Comparison of ENCODE assay signal across 23 cellular contexts in the genomic region with DNA sequence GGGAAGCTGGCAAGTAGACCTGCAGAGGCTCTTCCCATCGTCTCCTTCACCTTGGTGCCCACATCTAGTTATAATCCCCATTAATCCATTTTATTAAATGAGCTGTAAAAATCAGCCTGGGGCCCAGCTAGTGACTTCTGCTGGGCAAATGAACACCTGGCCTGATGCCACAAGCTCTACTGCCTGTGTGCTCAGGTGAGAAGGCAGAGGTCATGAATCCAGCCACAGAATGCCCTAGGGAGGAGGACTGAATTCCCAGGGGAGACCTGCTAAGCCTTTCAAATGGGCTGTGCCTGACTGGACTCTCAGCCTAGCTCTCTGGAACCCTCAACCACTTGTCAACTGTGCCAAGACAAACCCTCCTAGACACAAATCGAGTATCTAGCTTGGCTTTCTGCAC.
DNase-seq lines count a peak whose midpoint lies in the region; ATAC-seq, FAIRE-seq and TF ChIP-seq lines count a peak whose summit lies in the region.
"Had no signal": no experiment of that assay in that cellular context is flagged by ENCODE, and none has a peak within 500 bp of the region (broad histone marks: within the 10 kb centered on the region; RNA-seq: fewer than 3 reads in every experiment).

No MANE protein-coding gene starts in this region.

- H3K4ac ChIP-seq in H1 (replicated peaks; ENCODE audit: insufficient read length, low read depth, low read length): no peak overlapping the region

- H3K79me1 ChIP-seq in H1 (ENCODE audit: low read depth, low read length): no peaks in the 10 kb centered on the region

- H3K14ac ChIP-seq in H1 (ENCODE audit: insufficient read length): no peak overlapping the region

- TF ChIP-seq EP300 in SK-N-SH (IDR thresholded peaks at IDR 0.05; ENCODE audit: borderline replicate concordance in 1 of 2, low read depth in 1 of 2, low read length in 1 of 2): no peak
- no peak for TF ChIP-seq EP300 in H1 (IDR thresholded peaks at IDR 0.05; ENCODE audit: borderline replicate concordance in 1 of 2, low read depth in 2 of 2, low read length in 2 of 2)
- no peak for TF ChIP-seq EP300 in tibial nerve (IDR thresholded peaks at IDR 0.05)

- 0 out of 2 replicates have a peak overlapping the region, but pooled peaks have one; percentile 28 for H4K8ac ChIP-seq in H1 (ENCODE audit: extremely low read depth, insufficient read depth, low read length)

- FAIRE-seq in H1 (lab: Jason Lieb, UNC): no peak

- H3K23ac ChIP-seq in H1 (ENCODE audit: insufficient read length): no peak overlapping the region

- no peak overlapping the region for H4K5ac ChIP-seq in H1 (ENCODE audit: insufficient read length, low read depth, low read length)

- no peak overlapping the region for H3K9ac ChIP-seq in SK-N-SH
- H3K9ac ChIP-seq in H1 (replicated peaks in 1 of 4; ENCODE audit: extremely low read depth in 1 of 4, low read depth in 3 of 4, low read length in 3 of 4): no peak overlapping the region

- H3K56ac ChIP-seq in H1 (replicated peaks; ENCODE audit: insufficient read length, low read depth, low read length): no peak overlapping the region

- H2AFZ ChIP-seq in SK-N-SH (ENCODE audit: low read depth) (no peak overlapping the region), H1 (ENCODE audit: low read length) (no peak overlapping the region)

- no peak overlapping the region for H3K18ac ChIP-seq in H1 (ENCODE audit: extremely low read depth, low read length)

- H4K91ac ChIP-seq in H1 (replicated peaks; ENCODE audit: insufficient read length, low read length): no peak overlapping the region

- TF ChIP-seq CTCF in SK-N-SH (IDR thresholded peaks at IDR 0.05) (no peak), H1 (IDR thresholded peaks at IDR 0.05; ENCODE audit: control extremely low read depth in 1 of 3, insufficient read depth in 1 of 3, low read depth in 1 of 3, low read length in 3 of 3) (no peak), tibial nerve (IDR thresholded peaks at IDR 0.05) (no peak)

- H4K20me1 ChIP-seq in SK-N-SH (ENCODE audit: insufficient read depth): no peaks in the 10 kb centered on the region
- no peaks in the 10 kb centered on the region for H4K20me1 ChIP-seq in H1 (replicated peaks in 1 of 2; ENCODE audit: control insufficient read depth in 1 of 2, insufficient read depth in 2 of 2, low read length in 2 of 2)

- peaks cover 3 to 11% of the 10 kb centered on the region in 2 donors for H3K4me1 Mint-ChIP-seq in stimulated activated naive B cell treated with anti-CD40 and anti-IgM and Interleukin-4, amounts not matched to agents 10 μg/mL and 1 μg/mL and 100 μg/mL, for 72 hours

- POLR2A ChIA-PET in SK-N-SH (lab: Yijun Ruan, JAX) (no interaction called here), H1 (lab: Charles Lee; ENCODE audit: partially characterized antibody) (no interaction called here)

- no peaks in the 10 kb centered on the region for H3K27me3 ChIP-seq in SK-N-SH (ENCODE audit: insufficient read depth)
- H3K27me3 ChIP-seq in H1 (replicated peaks in 1 of 4; ENCODE audit: control insufficient read depth in 3 of 4, extremely low read depth in 1 of 4, insufficient read depth in 3 of 4, low read length in 3 of 4): no peaks in the 10 kb centered on the region
- no peaks in the 10 kb centered on the region for H3K27me3 ChIP-seq in tibial nerve
- H3K27me3 ChIP-seq: foreskin keratinocyte, neutrophil, upper lobe of right lung had no signal

- H3K36me3 ChIP-seq in SK-N-SH (replicated peaks in 1 of 2; ENCODE audit: control insufficient read depth in 1 of 2, insufficient read depth in 2 of 2, low read length in 1 of 2) (peaks cover 2 to 38% of the 10 kb centered on the region in 2 experiments), H1 (ENCODE audit: control insufficient read depth in 2 of 4, insufficient read depth in 4 of 4, low read length in 3 of 4) (peaks cover 0 to 8% (median 0%) of the 10 kb centered on the region in 4 experiments; a peak in 2 of 8 replicates), tibial nerve (peaks cover 0 to 12% (median 0%) of the 10 kb centered on the region in 3 donors)
- H3K36me3 ChIP-seq: upper lobe of right lung had no signal

- H3K36me3 Mint-ChIP-seq in stimulated activated naive B cell treated with anti-CD40 and anti-IgM and Interleukin-4, amounts not matched to agents 10 μg/mL and 1 μg/mL and 100 μg/mL, for 72 hours: peaks cover 29 to 36% of the 10 kb centered on the region in 2 donors

- peak overlapping the region; percentile 56 for H3K27ac Mint-ChIP-seq in stimulated activated naive B cell treated with anti-CD40 and anti-IgM and Interleukin-4, amounts not matched to agents 10 μg/mL and 1 μg/mL and 100 μg/mL, for 72 hours
- H3K27ac Mint-ChIP-seq: activated CD4-positive, alpha-beta memory T cell treated with anti-CD3 and anti-CD28 coated beads, Interleukin-2, amount 10 ng/mL, durations not matched to agents 7 days and 5 days; activated naive CD4-positive, alpha-beta T cell treated with anti-CD3 and anti-CD28 coated beads, Interleukin-2, amount 50 U/mL, for 72 hours; dendritic cell treated with granulocyte-macrophage colony-stimulating factor and Interleukin-4, amounts not matched to agents 40 ng/mL and 50 ng/mL, for 4 days had no signal

- H2BK15ac ChIP-seq in H1 (ENCODE audit: low read length): no peak overlapping the region

- H3K27ac ChIP-seq in SK-N-SH (ENCODE audit: low read depth in 2 of 2, low read length in 1 of 2): peak overlapping the region; percentile 23 to 34; a peak in 3 of 4 replicates
- H3K27ac ChIP-seq in H1 (ENCODE audit: low read depth, low read length): no peak overlapping the region
- no peak overlapping the region for H3K27ac ChIP-seq in tibial nerve
- H3K27ac ChIP-seq: foreskin keratinocyte, neutrophil, upper lobe of right lung, WERI-Rb-1 had no signal

- no peak overlapping the region for H3K4me2 ChIP-seq in SK-N-SH
- H3K4me2 ChIP-seq in H1 (ENCODE audit: insufficient read depth in 1 of 2, low read depth in 2 of 2, low read length in 2 of 2): no peak overlapping the region

- H3K9me3 Mint-ChIP-seq in stimulated activated naive B cell treated with anti-CD40 and anti-IgM and Interleukin-4, amounts not matched to agents 10 μg/mL and 1 μg/mL and 100 μg/mL, for 72 hours: peaks cover 4 to 14% of the 10 kb centered on the region in 2 donors

- H3F3A ChIP-seq in SK-N-SH (replicated peaks; ENCODE audit: insufficient read depth): peaks cover 18% of the 10 kb centered on the region

- no peak overlapping the region for H2BK20ac ChIP-seq in H1 (ENCODE audit: low read length)

- CTCF ChIA-PET in SK-N-SH (lab: Yijun Ruan, JAX): interaction anchor here (0.8 to 4.4 kb wide), 6 partner anchors 9 to 1064 kb away, joined by 3 to 36 read pairs (median 6); no protein-coding TSS in a partner anchor
- CTCF ChIA-PET in H1 (lab: Charles Lee; ENCODE audit: partially characterized antibody): interaction anchor here (0.6 to 2.5 kb wide), 6 partner anchors 9 to 97 kb away, joined by 3 to 16 read pairs (median 4); no protein-coding TSS in a partner anchor

- H3K79me2 ChIP-seq in SK-N-SH (ENCODE audit: insufficient read depth): peaks cover 45% of the 10 kb centered on the region
- H3K79me2 ChIP-seq in H1 (ENCODE audit: control insufficient read depth in 1 of 2, insufficient read depth in 2 of 2, low read length in 2 of 2): peaks cover 0 to 26% of the 10 kb centered on the region in 2 experiments; a peak in 2 of 4 replicates

- H2BK12ac ChIP-seq in H1 (ENCODE audit: low read depth, low read length): no peak overlapping the region

- H3K23me2 ChIP-seq in H1 (ENCODE audit: low read depth, low read length): no peaks in the 10 kb centered on the region

- no peaks in the 10 kb centered on the region; the same call in 1 of the 2 replicates for H3K9me2 ChIP-seq in SK-N-SH

- no peak overlapping the region for H2BK5ac ChIP-seq in H1 (ENCODE audit: low read depth, low read length)

- DNase-seq in SK-N-SH (no peak), NCI-H1092 treated with DMSO at 0.1 percent for 48 hours (lab: John Stamatoyannopoulos, UW) (peak; percentile 64), H1 (ENCODE audit: low read depth in 1 of 2, low spot score in 2 of 2) (no peak), tibial nerve (ENCODE audit: low spot score in 2 of 2) (no peak), GM03348 (ENCODE audit: low spot score) (no peak)
- no peak for DNase-seq in stimulated activated naive B cell treated with anti-CD40 and anti-IgM and Interleukin-4, amounts not matched to agents 10 μg/mL and 1 μg/mL and 100 μg/mL, for 72 hours
- DNase-seq: activated CD4-positive, alpha-beta memory T cell treated with anti-CD3 and anti-CD28 coated beads, Interleukin-2, amount 10 ng/mL, durations not matched to agents 7 days and 5 days; activated T-cell treated with anti-CD3 and anti-CD28 coated beads, Interleukin-2, amount 50 U/mL, for 1 hour; C1 segment of cervical spinal cord; foreskin keratinocyte; NCI-H1694; NCI-H510A treated with DMSO at 0.1 percent for 48 hours; right cardiac atrium; stimulated activated naive CD4-positive, alpha-beta T cell treated with Interleukin-2 at 50 U/mL for 16 hours; T-helper 1 cell; upper lobe of right lung; WERI-Rb-1 had no signal

- H2BK120ac ChIP-seq in H1 (replicated peaks; ENCODE audit: low read depth, low read length): no peak overlapping the region

- TF ChIP-seq RAD21 in SK-N-SH (IDR thresholded peaks at IDR 0.05; ENCODE audit: low read length): no peak
- TF ChIP-seq RAD21 in H1 (IDR thresholded peaks at IDR 0.05 in 1 of 2, conservative IDR thresholded peaks at IDR 0.05 in 1 of 2; ENCODE audit: low read depth in 2 of 2, low read length in 2 of 2): no peak

- H3K27me3 Mint-ChIP-seq in stimulated activated naive B cell treated with anti-CD40 and anti-IgM and Interleukin-4, amounts not matched to agents 10 μg/mL and 1 μg/mL and 100 μg/mL, for 72 hours: no peaks in the 10 kb centered on the region
- H3K27me3 Mint-ChIP-seq: activated CD4-positive, alpha-beta memory T cell treated with anti-CD3 and anti-CD28 coated beads, Interleukin-2, amount 10 ng/mL, durations not matched to agents 7 days and 5 days; dendritic cell treated with granulocyte-macrophage colony-stimulating factor and Interleukin-4, amounts not matched to agents 40 ng/mL and 50 ng/mL, for 4 days had no signal

- H3K4me1 ChIP-seq in SK-N-SH (ENCODE audit: control insufficient read depth in 1 of 2, insufficient read depth in 2 of 2, low read depth in 1 of 2, low read length in 1 of 2) (peaks cover 3% of the 10 kb centered on the region in 2 experiments; a peak in 2 of 4 replicates), H1 (replicated peaks in 1 of 4; ENCODE audit: control insufficient read depth in 3 of 4, insufficient read depth in 4 of 4, low read length in 3 of 4) (no peaks in the 10 kb centered on the region), tibial nerve (peaks cover 0 to 12% (median 0%) of the 10 kb centered on the region in 4 donors)
- H3K4me1 ChIP-seq: foreskin keratinocyte, upper lobe of right lung had no signal

- TF ChIP-seq POLR2A in H1 (IDR thresholded peaks at IDR 0.05; ENCODE audit: control extremely low read depth in 1 of 2, low read depth in 2 of 2, low read length in 2 of 2) (no peak), tibial nerve (IDR thresholded peaks at IDR 0.05) (no peak)

- ATAC-seq in SK-N-SH treated with all-trans-retinoic acid at 6 μM for 48 hours (no peak), GM21526 (IDR thresholded peaks at IDR 0.05; ENCODE audit: low FRiP score, unreplicated experiment) (no peak)
- no peak for ATAC-seq in stimulated activated naive B cell treated with anti-CD40 and anti-IgM and Interleukin-4, amounts not matched to agents 10 μg/mL and 1 μg/mL and 100 μg/mL, for 72 hours (replicated peaks)
- ATAC-seq: activated naive CD4-positive, alpha-beta T cell treated with anti-CD3 and anti-CD28 coated beads, Interleukin-2, amount 50 U/mL, for 72 hours; foreskin keratinocyte; right cardiac atrium; Right ventricle myocardium inferior; upper lobe of right lung had no signal

- no peak overlapping the region for H2AK5ac ChIP-seq in H1 (ENCODE audit: low read depth, low read length)

- H3K9me3 ChIP-seq in SK-N-SH (peaks cover 17% of the 10 kb centered on the region; the same call in 1 of the 2 replicates), H1 (ENCODE audit: insufficient read depth in 2 of 2, low read depth in 1 of 2, low read length in 1 of 2) (no peaks in the 10 kb centered on the region), tibial nerve (peaks cover 0 to 18% (median 1%) of the 10 kb centered on the region in 4 donors)
- H3K9me3 ChIP-seq: neutrophil, upper lobe of right lung had no signal

- no peak overlapping the region for H3K4me3 ChIP-seq in SK-N-SH (ENCODE audit: low read depth in 2 of 2, low read length in 1 of 2)
- H3K4me3 ChIP-seq in H1 (ENCODE audit: extremely low read depth in 1 of 4, insufficient read depth in 2 of 4, low read depth in 3 of 4, low read length in 4 of 4): no peak overlapping the region
- H3K4me3 ChIP-seq in tibial nerve: no peak overlapping the region
- H3K4me3 ChIP-seq: upper lobe of right lung had no signal

- 94% methylated on average over 2 of the region's 2 CpGs for WGBS in SK-N-SH (ENCODE audit: low lambda C conversion rate)
- 93% methylated on average over 2 of the region's 2 CpGs; no CpG with 5 or more reads in 1 of the 2 experiments for WGBS in H1 (ENCODE audit: extremely low coverage in 1 of 2, insufficient coverage in 1 of 2, insufficient read length in 1 of 2, insufficient replicate concordance in 2 of 2, low coverage in 1 of 2, low lambda C conversion rate in 2 of 2, missing lambda C conversion rate in 1 of 2), 2 experiments
- 72 to 77% methylated on average over 2 of the region's 2 CpGs for WGBS in tibial nerve, 2 donors

- H3K4me3 Mint-ChIP-seq in stimulated activated naive B cell treated with anti-CD40 and anti-IgM and Interleukin-4, amounts not matched to agents 10 μg/mL and 1 μg/mL and 100 μg/mL, for 72 hours: no peak overlapping the region
- H3K4me3 Mint-ChIP-seq: activated CD4-positive, alpha-beta memory T cell treated with anti-CD3 and anti-CD28 coated beads, Interleukin-2, amount 10 ng/mL, durations not matched to agents 7 days and 5 days; dendritic cell treated with granulocyte-macrophage colony-stimulating factor and Interleukin-4, amounts not matched to agents 40 ng/mL and 50 ng/mL, for 4 days had no signal

Comparison
In these comparisons a context has a peak if more than half of its experiments do, and no peak if none do; other contexts are left out.
1. H3K27ac ChIP-seq: peak in SK-N-SH (2 of 2); none in H1 (single experiment) and tibial nerve (0 of 4).